In genomic region chr4:165217325-165217724, GRCh38 we compare ENCODE assay signal across 14 cellular contexts. TPM values are rescaled to one million over a fixed set of nuclear protein-coding genes. Genes with fewer than 3 reads are reported as not detected.
DNase-seq lines count a peak whose midpoint lies in the region; ATAC-seq and TF ChIP-seq lines count a peak whose summit lies in the region.
"Had no signal": no experiment of that assay in that cellular context is flagged by ENCODE, and none has a peak within 500 bp of the region (broad histone marks: within the 10 kb centered on the region; RNA-seq: fewer than 3 reads in every experiment).

No MANE protein-coding gene starts in this region.

- H3K4me1 ChIP-seq in breast epithelium (no peaks in the 10 kb centered on the region), left lung (peaks cover 22 to 77% of the 10 kb centered on the region in 2 donors), upper lobe of right lung (peaks cover 26% of the 10 kb centered on the region)

- CTCF ChIA-PET in MCF 10A (lab: Yijun Ruan, JAX), result interaction anchor here (1.6 kb wide), 1 partner anchor 9 kb away, joined by 3 read pairs; no protein-coding TSS in a partner anchor
- CTCF ChIA-PET in activated CD8-positive, alpha-beta T cell treated with anti-CD3 and anti-CD28 coated beads for 36 hours (lab: Charles Lee), result interaction anchor here (1.1 kb wide), 1 partner anchor 9 kb away, joined by 3 read pairs; no protein-coding TSS in a partner anchor
- CTCF ChIA-PET in activated CD4-positive, alpha-beta memory T cell treated with anti-CD3 and anti-CD28 coated beads, Interleukin-2, amount 10 ng/mL, durations not matched to agents 7 days and 5 days (lab: Charles Lee), result no interaction called here

- H3K4me3 ChIP-seq in breast epithelium (no peak overlapping the region), left lung (no peak overlapping the region), upper lobe of right lung (no peak overlapping the region)
- H3K4me3 ChIP-seq: HAP-1, PC-9 had no signal

- H3K27me3 ChIP-seq in breast epithelium (no peaks in the 10 kb centered on the region), left lung (no peaks in the 10 kb centered on the region), upper lobe of right lung (no peaks in the 10 kb centered on the region)

- DNase-seq in breast epithelium (ENCODE audit: low spot score in 2 of 2), result no peak
- no peak for DNase-seq in MCF 10A (ENCODE audit: unreplicated experiment)
- no peak for DNase-seq in activated CD8-positive, alpha-beta T cell treated with anti-CD3 and anti-CD28 coated beads for 36 hours
- DNase-seq in left lung, result no peak
- DNase-seq in upper lobe of right lung, result no peak
- no peak for DNase-seq in activated CD4-positive, alpha-beta memory T cell treated with anti-CD3 and anti-CD28 coated beads, Interleukin-2, amount 10 ng/mL, durations not matched to agents 7 days and 5 days
- DNase-seq: COR-L47, DMS153, NCI-H2107, NCI-H446, PC-9 had no signal

- H3K4me3 Mint-ChIP-seq in MCF 10A (ENCODE audit: unreplicated experiment), result no peak overlapping the region
- H3K4me3 Mint-ChIP-seq in activated CD8-positive, alpha-beta T cell treated with anti-CD3 and anti-CD28 coated beads for 36 hours, result no peak overlapping the region
- no peak overlapping the region for H3K4me3 Mint-ChIP-seq in activated CD4-positive, alpha-beta memory T cell treated with anti-CD3 and anti-CD28 coated beads, Interleukin-2, amount 10 ng/mL, durations not matched to agents 7 days and 5 days

- TF ChIP-seq CTCF in breast epithelium (IDR thresholded peaks at IDR 0.05) (no peak), MCF 10A (IDR thresholded peaks at IDR 0.05; ENCODE audit: unreplicated experiment) (no peak), left lung (IDR thresholded peaks at IDR 0.05) (no peak), upper lobe of right lung (IDR thresholded peaks at IDR 0.05) (no peak)
- no peak for TF ChIP-seq CTCF in activated CD8-positive, alpha-beta T cell treated with anti-CD3 and anti-CD28 coated beads for 36 hours (IDR thresholded peaks at IDR 0.05)

- peaks cover 12% of the 10 kb centered on the region for H3K9me3 Mint-ChIP-seq in MCF 10A (ENCODE audit: unreplicated experiment)
- H3K9me3 Mint-ChIP-seq in activated CD8-positive, alpha-beta T cell treated with anti-CD3 and anti-CD28 coated beads for 36 hours, result no peaks in the 10 kb centered on the region
- H3K9me3 Mint-ChIP-seq in activated CD4-positive, alpha-beta memory T cell treated with anti-CD3 and anti-CD28 coated beads, Interleukin-2, amount 10 ng/mL, durations not matched to agents 7 days and 5 days, result no peaks in the 10 kb centered on the region

- intact Hi-C loops in breast epithelium (cut with DNase I; ENCODE audit: low total_unique reads) (no loop called here), MCF 10A (cut with micrococcal nuclease) (no loop called here), left lung (cut with DNase I) (no loop called here), upper lobe of right lung (cut with DNase I) (no loop called here)
- intact Hi-C loops in activated CD8-positive, alpha-beta T cell treated with anti-CD3 and anti-CD28 coated beads for 36 hours (cut with micrococcal nuclease), result no loop called here

- BruUV-seq in MCF 10A (replicated peaks; lab: Mats Ljungman, UMichigan), result no TSS peak

- no peaks in the 10 kb centered on the region for H3K27me3 Mint-ChIP-seq in MCF 10A (ENCODE audit: insufficient read depth, unreplicated experiment)
- no peaks in the 10 kb centered on the region for H3K27me3 Mint-ChIP-seq in activated CD8-positive, alpha-beta T cell treated with anti-CD3 and anti-CD28 coated beads for 36 hours
- no peaks in the 10 kb centered on the region for H3K27me3 Mint-ChIP-seq in activated CD4-positive, alpha-beta memory T cell treated with anti-CD3 and anti-CD28 coated beads, Interleukin-2, amount 10 ng/mL, durations not matched to agents 7 days and 5 days

- POLR2A ChIA-PET in MCF 10A (lab: Yijun Ruan, JAX), result interaction anchor here (1.9 kb wide), 1 partner anchor 9 kb away, joined by 4 read pairs; no protein-coding TSS in a partner anchor
- POLR2A ChIA-PET in activated CD8-positive, alpha-beta T cell treated with anti-CD3 and anti-CD28 coated beads for 36 hours (lab: Charles Lee), result no interaction called here
- POLR2A ChIA-PET in activated CD4-positive, alpha-beta memory T cell treated with anti-CD3 and anti-CD28 coated beads, Interleukin-2, amount 10 ng/mL, durations not matched to agents 7 days and 5 days (lab: Charles Lee), result no interaction called here

- H3K27ac ChIP-seq in breast epithelium (peak overlapping the region; percentile 26 to 59), left lung (peak overlapping the region; percentile 5 to 44), upper lobe of right lung (peak overlapping the region; percentile 39)
- H3K27ac ChIP-seq: C4-2B, PC-9 had no signal

- peaks cover 54% of the 10 kb centered on the region for H3K4me1 Mint-ChIP-seq in MCF 10A (ENCODE audit: insufficient read depth, unreplicated experiment)
- H3K4me1 Mint-ChIP-seq in activated CD8-positive, alpha-beta T cell treated with anti-CD3 and anti-CD28 coated beads for 36 hours (ENCODE audit: low read depth), result peaks cover 73% of the 10 kb centered on the region
- peaks cover 65% of the 10 kb centered on the region for H3K4me1 Mint-ChIP-seq in activated CD4-positive, alpha-beta memory T cell treated with anti-CD3 and anti-CD28 coated beads, Interleukin-2, amount 10 ng/mL, durations not matched to agents 7 days and 5 days

- no peak for TF ChIP-seq POLR2A in breast epithelium (IDR thresholded peaks at IDR 0.05)

- ATAC-seq in activated CD8-positive, alpha-beta T cell treated with anti-CD3 and anti-CD28 coated beads for 36 hours, result no peak
- ATAC-seq in left lung (peak; percentile 73), upper lobe of right lung (peak; percentile 67), HG03097 (IDR thresholded peaks at IDR 0.05; ENCODE audit: low FRiP score, unreplicated experiment) (no peak)

- H3K36me3 ChIP-seq in breast epithelium, result no peaks in the 10 kb centered on the region
- H3K36me3 ChIP-seq in left lung, result no peaks in the 10 kb centered on the region
- no peaks in the 10 kb centered on the region for H3K36me3 ChIP-seq in upper lobe of right lung
- H3K36me3 ChIP-seq: HAP-1 had no signal

- H3K27ac Mint-ChIP-seq in MCF 10A (ENCODE audit: low read depth, unreplicated experiment), result no peak overlapping the region
- H3K27ac Mint-ChIP-seq in activated CD8-positive, alpha-beta T cell treated with anti-CD3 and anti-CD28 coated beads for 36 hours, result peak overlapping the region; percentile 14
- no peak overlapping the region for H3K27ac Mint-ChIP-seq in activated CD4-positive, alpha-beta memory T cell treated with anti-CD3 and anti-CD28 coated beads, Interleukin-2, amount 10 ng/mL, durations not matched to agents 7 days and 5 days

- H3K9me3 ChIP-seq in breast epithelium (no peaks in the 10 kb centered on the region), left lung (no peaks in the 10 kb centered on the region), upper lobe of right lung (no peaks in the 10 kb centered on the region)
- H3K9me3 ChIP-seq: HAP-1 had no signal

- peaks cover 17% of the 10 kb centered on the region for H3K36me3 Mint-ChIP-seq in MCF 10A (ENCODE audit: insufficient read depth, unreplicated experiment)
- peaks cover 27% of the 10 kb centered on the region for H3K36me3 Mint-ChIP-seq in activated CD8-positive, alpha-beta T cell treated with anti-CD3 and anti-CD28 coated beads for 36 hours (ENCODE audit: low read depth)
- H3K36me3 Mint-ChIP-seq in activated CD4-positive, alpha-beta memory T cell treated with anti-CD3 and anti-CD28 coated beads, Interleukin-2, amount 10 ng/mL, durations not matched to agents 7 days and 5 days (ENCODE audit: low read depth), result peaks cover 40% of the 10 kb centered on the region

RNA-seq across cellular contexts. Expression of gene KLHL2, which starts 10.0 kb away (rescaled TPM):
- total RNA-seq in breast epithelium (10 to 100 TPM; 20.2 to 60.4 (median 38.0) TPM), MCF 10A (2022) (37.1 and 40.0 TPM in 2 replicates), left lung (10 to 100 TPM; 32.9 to 53.4 TPM), upper lobe of right lung (44.3 TPM)
- 10 to 100 TPM; 24.5 to 29.4 TPM for total RNA-seq in activated CD8-positive, alpha-beta T cell treated with anti-CD3 and anti-CD28 coated beads for 36 hours
- total RNA-seq in activated CD4-positive, alpha-beta memory T cell treated with anti-CD3 and anti-CD28 coated beads, Interleukin-2, amount 10 ng/mL, durations not matched to agents 7 days and 5 days, result 10 to 100 TPM; 27.4 to 28.6 TPM

Comparison
In these comparisons a context has a peak if more than half of its experiments do, and no peak if none do; other contexts are left out.
1. ATAC-seq: peak in left lung (single experiment) and upper lobe of right lung (single experiment); none in activated CD8-positive, alpha-beta T cell treated with anti-CD3 and anti-CD28 coated beads for 36 hours (single experiment) and HG03097 (single experiment).
2. Peak in every context shown above with its lines, with median percentiles within 50 percentile points of each other: H3K27ac ChIP-seq.